14 cellular contexts compared by ENCODE assay signal in the genomic region with DNA sequence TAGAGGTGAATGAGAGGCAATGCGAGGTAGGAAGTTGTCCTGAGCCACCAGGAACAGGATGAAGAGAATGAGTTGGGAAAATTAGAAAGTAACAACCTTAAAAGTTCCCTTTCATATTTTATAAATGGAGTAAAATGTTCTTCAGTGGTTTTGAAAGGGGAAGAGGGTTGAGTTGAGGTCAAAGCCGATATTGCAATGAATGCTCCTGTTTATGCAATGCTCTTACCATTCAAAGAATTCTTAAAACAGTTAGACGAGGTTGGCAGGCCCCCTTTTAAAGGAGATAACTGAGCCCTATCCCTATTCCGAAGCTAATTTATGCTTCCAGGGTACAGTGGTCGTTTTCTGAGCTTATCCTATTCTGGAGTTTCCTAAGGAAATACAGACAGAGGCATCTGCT.
"Had no signal": no experiment of that assay in that cellular context is flagged by ENCODE, and none has a peak within 500 bp of the region (broad histone marks: within the 10 kb centered on the region; RNA-seq: fewer than 3 reads in every experiment).

No MANE protein-coding gene starts in this region.

- ATAC-seq: activated CD4-positive, CD25-positive, alpha-beta regulatory T cell treated with anti-CD3 and anti-CD28 coated beads, Interleukin-2, amount 50 U/mL, for 24 hours; activated CD8-positive, alpha-beta T cell treated with anti-CD3 and anti-CD28 coated beads, Interleukin-2, amount 10 ng/mL, durations not matched to agents 7 days and 5 days had no signal

- H3K4me3 ChIP-seq: dorsolateral prefrontal cortex had no signal

- H3K27ac ChIP-seq: dorsolateral prefrontal cortex had no signal

- DNase-seq: activated CD4-positive, alpha-beta T cell treated with anti-CD3 and anti-CD28 coated beads, Interleukin-2, amount 10 ng/mL, durations not matched to agents 7 days and 5 days; activated CD8-positive, alpha-beta T cell treated with anti-CD3 and anti-CD28 coated beads, Interleukin-2, amount 10 ng/mL, durations not matched to agents 7 days and 5 days; activated naive CD4-positive, alpha-beta T cell treated with Interleukin-2 at 50 U/mL for 16 hours; activated naive CD8-positive, alpha-beta T cell treated with anti-CD3 and anti-CD28 coated beads, Interleukin-2, amount 10 ng/mL, durations not matched to agents 7 days and 5 days; activated T-cell treated with anti-CD3 and anti-CD28 coated beads, Interleukin-2, amount 50 U/mL, for 24 hours; dorsolateral prefrontal cortex; nephron progenitor cell; nucleus accumbens; stimulated activated CD4-positive, alpha-beta T cell treated with anti-CD3 and anti-CD28 coated beads, Interleukin-12 subunit alpha, Interleukin-12 subunit beta, amount 100 ng/mL, for 4 hours; stimulated activated CD4-positive, alpha-beta T cell treated with anti-CD3 and anti-CD28 coated beads, Interleukin-1b, Interleukin-23, amount 100 ng/mL, for 48 hours; stimulated activated CD8-positive, alpha-beta memory T cell treated with anti-CD3 and anti-CD28 coated beads, Interleukin-4, amount 100 ng/mL, for 48 hours; stimulated activated naive CD4-positive, alpha-beta T cell; T1000 had no signal
